Comparison of ENCODE assay signal across 27 cellular contexts in the genomic region with DNA sequence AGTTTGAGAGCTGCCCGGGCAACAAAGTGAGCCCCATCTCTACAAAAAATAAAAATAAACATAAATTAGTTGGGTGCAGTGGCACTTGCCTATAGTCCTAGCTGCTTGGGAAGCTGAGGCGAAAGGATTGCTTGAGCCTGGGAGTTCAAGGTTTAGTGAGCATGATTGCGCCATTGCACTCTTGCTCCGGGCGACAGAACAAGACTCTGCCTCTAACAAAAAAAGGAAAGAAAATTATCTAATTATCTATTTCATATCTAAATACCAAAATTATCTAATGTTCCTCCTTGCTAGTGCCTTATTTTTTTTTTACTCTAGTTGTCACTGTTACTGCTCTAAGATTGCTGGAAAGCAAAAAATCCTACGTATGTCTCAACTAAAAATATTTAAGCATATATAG. TPM values are rescaled to one million over a fixed set of nuclear protein-coding genes. Genes with fewer than 3 reads are reported as not detected.
A peak's percentile ranks its signal among the peaks of the same experiment; 100 is the strongest.
DNase-seq lines count a peak whose midpoint lies in the region; ATAC-seq and FAIRE-seq lines count a peak whose summit lies in the region.
"Had no signal": no experiment of that assay in that cellular context is flagged by ENCODE, and none has a peak within 500 bp of the region (broad histone marks: within the 10 kb centered on the region; RNA-seq: fewer than 3 reads in every experiment).

No MANE protein-coding gene starts in this region.

- H3K27me3 ChIP-seq in small intestine (ENCODE audit: control insufficient read depth in 2 of 2, insufficient read depth in 2 of 2, low read length in 2 of 2): no peaks in the 10 kb centered on the region
- H3K27me3 ChIP-seq: BE2C, BLaER1 had no signal

- WGBS in small intestine, 3 donors: 75 to 79% (median 78%) methylated on average over 6 of the region's 6 CpGs

- DNase-seq in amniotic epithelial cell (ENCODE audit: low read depth) (peak; percentile 10), left lobe of liver (ENCODE audit: low spot score) (no peak), small intestine (peak; percentile 23), urothelium cell line (ENCODE audit: low spot score) (no peak)
- DNase-seq: 8988T; ACHN; BE2C; C1 segment of cervical spinal cord; CD4-positive, alpha-beta memory T cell; CD4-positive, CD25-positive, alpha-beta regulatory T cell; CD8-positive, alpha-beta memory T cell; COR-L47; DMS 273 treated with DMSO at 0.1 percent for 48 hours; DMS153; DMS53; DMS79; DND-41; EL; GDM1 had no signal

- ATAC-seq in left lobe of liver (peak; percentile 37), HG03108 (IDR thresholded peaks at IDR 0.05; ENCODE audit: unreplicated experiment) (no peak)
- ATAC-seq: GM12878 had no signal

- H3K9me3 ChIP-seq in small intestine (ENCODE audit: control insufficient read depth, low read depth): no peaks in the 10 kb centered on the region
- H3K9me3 ChIP-seq: BE2C, BLaER1 had no signal

- no peaks in the 10 kb centered on the region for H3K4me1 ChIP-seq in small intestine (ENCODE audit: control insufficient read depth in 2 of 2, insufficient read depth in 1 of 2, low read depth in 1 of 2, low read length in 1 of 2)
- H3K4me1 ChIP-seq: BE2C, BLaER1 had no signal

- no peak for FAIRE-seq in small intestine (lab: Jason Lieb, UNC)
- no peak for FAIRE-seq in urothelium cell line (lab: Jason Lieb, UNC)
- FAIRE-seq: A204.1, GM12878, GM12892, GM18507 had no signal

- no peaks in the 10 kb centered on the region for H3K36me3 ChIP-seq in small intestine (ENCODE audit: control insufficient read depth in 2 of 2, insufficient read depth in 2 of 2, low read length in 2 of 2)

- no peak overlapping the region for H3K27ac ChIP-seq in small intestine (ENCODE audit: low read depth in 1 of 2, low read length in 1 of 2)
- H3K27ac ChIP-seq: BLaER1 had no signal

- H3K4me3 ChIP-seq in small intestine (ENCODE audit: low read depth in 1 of 2, low read length in 2 of 2): no peak overlapping the region
- H3K4me3 ChIP-seq: BLaER1, GM12878 had no signal

RNA-seq across cellular contexts. Expression of gene PAK6, which starts 16.7 kb away (rescaled TPM):
- not detected for total RNA-seq in left lobe of liver
- polyA plus RNA-seq in small intestine: 1 to 10 TPM in 1 of 3 donors, under 1 TPM in 2; 0.67 to 5.1 (median 0.81) TPM
- total RNA-seq: CD4-positive, CD25-positive, alpha-beta regulatory T cell had no signal
- polyA plus RNA-seq: AG04450; CD14-positive monocyte; CD4-positive, CD25-positive, alpha-beta regulatory T cell had no signal

Comparison
In these comparisons a context has a peak if more than half of its experiments do, and no peak if none do; other contexts are left out.
1. DNase-seq: peak in amniotic epithelial cell (single experiment) and small intestine (single experiment); none in left lobe of liver (single experiment) and urothelium cell line (single experiment).